ENCODE assay signal across 12 cellular contexts in genomic region chr17:4483012-4483840, GRCh38. TPM values are rescaled to one million over a fixed set of nuclear protein-coding genes. Genes with fewer than 3 reads are reported as not detected.
DNase-seq lines count a peak whose midpoint lies in the region; ATAC-seq and TF ChIP-seq lines count a peak whose summit lies in the region.
"Had no signal": no experiment of that assay in that cellular context is flagged by ENCODE, and none has a peak within 500 bp of the region (broad histone marks: within the 10 kb centered on the region; RNA-seq: fewer than 3 reads in every experiment).

No MANE protein-coding gene starts in this region.

- intact Hi-C loops in adrenal gland (cut with DNase I), result no loop called here

- H3K79me2 ChIP-seq in osteoblast (ENCODE audit: insufficient read depth, low read length), result no peaks in the 10 kb centered on the region

- H3K4me1 ChIP-seq in osteoblast (ENCODE audit: insufficient read depth, low read length) (no peaks in the 10 kb centered on the region), adrenal gland (replicated peaks in 1 of 2) (no peaks in the 10 kb centered on the region)

- H2AFZ ChIP-seq in osteoblast (ENCODE audit: low read length), result no peak overlapping the region

- TF ChIP-seq CTCF in epithelial cell of proximal tubule (conservative IDR thresholded peaks at IDR 0.05; ENCODE audit: low read depth, low read length) (no peak), osteoblast (IDR thresholded peaks at IDR 0.05; ENCODE audit: extremely low read depth, low read depth, low read length) (no peak), adrenal gland (IDR thresholded peaks at IDR 0.05) (no peak)

- ATAC-seq in HG03457 (IDR thresholded peaks at IDR 0.05; ENCODE audit: unreplicated experiment), result no peak
- no peak for ATAC-seq in GM18502 (IDR thresholded peaks at IDR 0.05; ENCODE audit: poor library complexity, unreplicated experiment)

- TF ChIP-seq POLR2A in adrenal gland (IDR thresholded peaks at IDR 0.05), result no peak

- DNase-seq in ELR (ENCODE audit: low read depth), result peak; percentile 39
- DNase-seq in NCI-H774 (lab: John Stamatoyannopoulos, UW), result peak; percentile 1
- peak; percentile 54 for DNase-seq in epithelial cell of proximal tubule (ENCODE audit: low read depth)
- DNase-seq in osteoblast (ENCODE audit: insufficient read length, low spot score, missing footprints), result peak; percentile 83
- no peak for DNase-seq in NCI-H446 treated with DMSO at 0.1 percent for 48 hours (lab: John Stamatoyannopoulos, UW)
- no peak for DNase-seq in adrenal gland
- DNase-seq: activated CD4-positive, CD25-positive, alpha-beta regulatory T cell treated with anti-CD3 and anti-CD28 coated beads, Interleukin-2, amount 50 U/mL, for 72 hours; MG63 had no signal

- H3K27ac ChIP-seq in osteoblast (ENCODE audit: low read depth, low read length) (no peak overlapping the region), adrenal gland (no peak overlapping the region)

- H3K36me3 ChIP-seq in osteoblast (ENCODE audit: insufficient read depth, low read length), result no peaks in the 10 kb centered on the region
- no peaks in the 10 kb centered on the region for H3K36me3 ChIP-seq in adrenal gland (replicated peaks in 1 of 2)
- H3K36me3 ChIP-seq: MG63 had no signal

- 78 to 84% (median 81%) methylated on average over 11 to 13 of the region's 13 CpGs for WGBS in adrenal gland, 4 donors

- H3K4me2 ChIP-seq in osteoblast (ENCODE audit: insufficient read depth, low read length), result no peak overlapping the region

- no peaks in the 10 kb centered on the region for H3K9me3 ChIP-seq in osteoblast (ENCODE audit: low read depth, low read length)
- no peaks in the 10 kb centered on the region for H3K9me3 ChIP-seq in adrenal gland (replicated peaks in 1 of 3)
- H3K9me3 ChIP-seq: MG63 had no signal

- H3K27me3 ChIP-seq in osteoblast (ENCODE audit: insufficient read depth, low read length) (no peaks in the 10 kb centered on the region), adrenal gland (no peaks in the 10 kb centered on the region)
- H3K27me3 ChIP-seq: MG63 had no signal

- H3K4me3 ChIP-seq in epithelial cell of proximal tubule (ENCODE audit: low read depth, low read length), result peak overlapping the region; percentile 21
- no peak overlapping the region for H3K4me3 ChIP-seq in osteoblast (ENCODE audit: insufficient read depth, low read length)
- no peak overlapping the region for H3K4me3 ChIP-seq in adrenal gland
- H3K4me3 ChIP-seq: MG63 had no signal

- H4K20me1 ChIP-seq in osteoblast (ENCODE audit: insufficient read depth, low read length), result no peaks in the 10 kb centered on the region

RNA-seq across cellular contexts. Expression of gene SPNS2, which starts 15.5 kb away (rescaled TPM):
- total RNA-seq in epithelial cell of proximal tubule (110 and 162 TPM in 2 replicates), osteoblast (under 0.01 TPM in 2 replicates), adrenal gland (10 to 100 TPM in 1 of 8 donors, 1 to 10 TPM in 7; 4.9 to 15.1 (median 7.7) TPM)
- polyA plus RNA-seq in adrenal gland, result 10 to 100 TPM in 2 of 3 donors, under 1 TPM in 1; 0.90 to 25.1 (median 10.4) TPM
- polyA plus RNA-seq: fibroblast of lung had no signal

RNA-seq across cellular contexts. Expression of gene SPNS3, which starts 49.5 kb away (rescaled TPM):
- total RNA-seq in epithelial cell of proximal tubule (0.75 and 3.0 TPM in 2 replicates), osteoblast (not detected in 2 replicates), adrenal gland (10 to 100 TPM in 2 of 8 donors, 1 to 10 TPM in 6; 1.1 to 10.5 (median 5.5) TPM)
- 1 to 10 TPM in 2 of 3 donors, under 1 TPM in 1; 0.53 to 3.8 (median 2.6) TPM for polyA plus RNA-seq in adrenal gland
- total RNA-seq: fibroblast of lung, mesothelial cell of epicardium had no signal
- polyA plus RNA-seq: fibroblast of lung had no signal

Comparison
In these comparisons a context has a peak if more than half of its experiments do, and no peak if none do; other contexts are left out.
1. DNase-seq: peak in ELR (single experiment), NCI-H774 (single experiment), epithelial cell of proximal tubule (single experiment) and osteoblast (single experiment); none in NCI-H446 treated with DMSO at 0.1 percent for 48 hours (single experiment) and adrenal gland (0 of 7).